In genomic region chr2:43132523-43133301, GRCh38 we compare ENCODE assay signal across 1 cellular context.
TF ChIP-seq lines count a peak whose summit lies in the region.

No MANE protein-coding gene starts in this region.

TF ChIP-seq in H1, 55 proteins besides CTCF, POLR2A, EP300 and RAD21 (continued from another document):
- TF ChIP-seq SRF (IDR thresholded peaks at IDR 0.05; ENCODE audit: low read depth, low read length): no peak
